11 cellular contexts compared by ENCODE assay signal in genomic region chr12:115408642-115409041, GRCh38.
"Had no signal": no experiment of that assay in that cellular context is flagged by ENCODE, and none has a peak within 500 bp of the region (broad histone marks: within the 10 kb centered on the region; RNA-seq: fewer than 3 reads in every experiment).

No MANE protein-coding gene starts in this region.

- H3K4me1 ChIP-seq: HAP-1 had no signal

- H3K36me3 ChIP-seq: HAP-1 had no signal

- FAIRE-seq: H1, H54 had no signal

- H3K4me3 ChIP-seq: GM23248, GM23338, HAP-1 had no signal

- DNase-seq: GM23248, GOT3, H7, H9, HCEC 1CT, HFFc6 had no signal

- H3K9me3 ChIP-seq: HAP-1 had no signal

- H3K4me2 ChIP-seq: GM23338 had no signal

- H2AFZ ChIP-seq: GM23248, GM23338 had no signal

- H3K9ac ChIP-seq: GM23248 had no signal

- H3K27ac ChIP-seq: GM23248 had no signal

- ATAC-seq: GM23338, HCT116 had no signal
